29 cellular contexts compared by ENCODE assay signal in the genomic region with DNA sequence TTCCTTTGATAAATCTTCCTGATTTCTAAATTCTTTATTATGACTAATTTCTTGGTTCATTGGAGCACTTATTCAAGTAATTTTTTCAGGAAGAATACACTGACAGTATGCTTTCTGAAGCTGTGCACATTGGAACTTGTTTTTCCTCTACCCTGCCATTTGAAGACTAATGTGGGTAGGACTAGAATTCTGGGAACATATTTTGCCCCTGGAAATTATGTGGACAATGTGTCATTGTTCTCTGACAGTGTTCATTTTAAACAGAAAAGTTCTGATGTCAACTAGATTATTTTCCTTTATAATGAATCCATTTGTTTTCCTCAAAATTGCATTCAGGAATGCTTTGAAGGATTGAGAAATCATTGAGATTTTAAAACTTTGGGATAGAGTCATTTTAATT. TPM values are rescaled to one million over a fixed set of nuclear protein-coding genes. Genes with fewer than 3 reads are reported as not detected.
"Had no signal": no experiment of that assay in that cellular context is flagged by ENCODE, and none has a peak within 500 bp of the region (broad histone marks: within the 10 kb centered on the region; RNA-seq: fewer than 3 reads in every experiment).

No MANE protein-coding gene starts in this region.

- H3K36me3 ChIP-seq: ascending aorta, Peyer's patch had no signal

- H3K36me3 Mint-ChIP-seq: activated naive CD8-positive, alpha-beta T cell treated with anti-CD3 and anti-CD28 coated beads, Interleukin-2, amount 10 ng/mL, durations not matched to agents 7 days and 5 days had no signal

- H3K27ac ChIP-seq: ascending aorta, body of pancreas, Peyer's patch, RWPE1 had no signal

- H3K4me3 Mint-ChIP-seq: activated CD4-positive, alpha-beta T cell treated with anti-CD3 and anti-CD28 coated beads, Interleukin-2, amount 10 ng/mL, durations not matched to agents 24 days and 14 days; activated CD8-positive, alpha-beta T cell treated with anti-CD3 and anti-CD28 coated beads for 36 hours; activated naive CD8-positive, alpha-beta T cell treated with anti-CD3 and anti-CD28 coated beads, Interleukin-2, amount 10 ng/mL, durations not matched to agents 7 days and 5 days; activated T-cell treated with anti-CD3 and anti-CD28 coated beads, Interleukin-2, amount 50 U/mL, for 72 hours; activated T-helper 17 cell treated with anti-CD3 and anti-CD28 coated beads, Interleukin-2, amount 50 U/mL, for 72 hours had no signal

- H3K27me3 ChIP-seq: ascending aorta, body of pancreas, Peyer's patch had no signal

- H3K4me1 ChIP-seq: ascending aorta, body of pancreas, Peyer's patch had no signal

- H3K4me3 ChIP-seq: ascending aorta, body of pancreas, Peyer's patch had no signal

- H3K9me3 Mint-ChIP-seq: activated CD4-positive, alpha-beta T cell treated with anti-CD3 and anti-CD28 coated beads, Interleukin-2, amount 10 ng/mL, durations not matched to agents 24 days and 14 days; activated CD8-positive, alpha-beta T cell treated with anti-CD3 and anti-CD28 coated beads for 36 hours; activated naive CD8-positive, alpha-beta T cell treated with anti-CD3 and anti-CD28 coated beads, Interleukin-2, amount 10 ng/mL, durations not matched to agents 7 days and 5 days; activated T-cell treated with anti-CD3 and anti-CD28 coated beads, Interleukin-2, amount 50 U/mL, for 72 hours; activated T-helper 17 cell treated with anti-CD3 and anti-CD28 coated beads, Interleukin-2, amount 50 U/mL, for 72 hours had no signal

- DNase-seq: activated CD4-positive, alpha-beta T cell treated with anti-CD3 and anti-CD28 coated beads, Interleukin-2, amount 10 ng/mL, durations not matched to agents 24 days and 14 days; activated CD4-positive, alpha-beta T cell treated with anti-CD3 and anti-CD28 coated beads, Interleukin-2, amount 50 U/mL, for 4 hours; activated CD8-positive, alpha-beta T cell treated with anti-CD3 and anti-CD28 coated beads for 36 hours; activated effector memory CD4-positive, alpha-beta T cell treated with anti-CD3 and anti-CD28 coated beads, Interleukin-2, amount 50 U/mL, for 16 hours; activated naive CD4-positive, alpha-beta T cell; activated naive CD4-positive, alpha-beta T cell treated with anti-CD3 and anti-CD28 coated beads, Interleukin-2, amount 50 U/mL, for 16 hours; activated naive CD8-positive, alpha-beta T cell treated with anti-CD3 and anti-CD28 coated beads, Interleukin-2, amount 10 ng/mL, durations not matched to agents 7 days and 5 days; activated T-cell treated with anti-CD3 and anti-CD28 coated beads, Interleukin-2, amount 50 U/mL, for 1 hour; activated T-cell treated with anti-CD3 and anti-CD28 coated beads, Interleukin-2, amount 50 U/mL, for 72 hours; amygdala; body of pancreas; caudate nucleus; NCI-H1105 treated with DMSO at 0.1 percent for 48 hours; NCI-H1436; NCI-H1694; NCI-H1930; NCI-H2081 treated with DMSO at 0.1 percent for 48 hours; NCI-H226; NCI-H524 treated with DMSO at 0.1 percent for 48 hours; Peyer's patch; SIG-M5; SW 1271; T1000 had no signal

- H3K27ac Mint-ChIP-seq: activated CD4-positive, alpha-beta T cell treated with anti-CD3 and anti-CD28 coated beads, Interleukin-2, amount 10 ng/mL, durations not matched to agents 24 days and 14 days; activated CD8-positive, alpha-beta T cell treated with anti-CD3 and anti-CD28 coated beads for 36 hours; activated naive CD8-positive, alpha-beta T cell treated with anti-CD3 and anti-CD28 coated beads, Interleukin-2, amount 10 ng/mL, durations not matched to agents 7 days and 5 days; activated T-cell treated with anti-CD3 and anti-CD28 coated beads, Interleukin-2, amount 50 U/mL, for 72 hours; activated T-helper 17 cell treated with anti-CD3 and anti-CD28 coated beads, Interleukin-2, amount 50 U/mL, for 72 hours had no signal

- H3K9me3 ChIP-seq: ascending aorta, Peyer's patch had no signal

RNA-seq across cellular contexts. Expression of a gene that starts 34.8 kb away (rescaled TPM):
- total RNA-seq: activated CD4-positive, alpha-beta T cell treated with anti-CD3 and anti-CD28 coated beads, Interleukin-2, amount 10 ng/mL, durations not matched to agents 24 days and 14 days; activated CD8-positive, alpha-beta memory T cell treated with anti-CD3 and anti-CD28 coated beads for 36 hours; activated CD8-positive, alpha-beta T cell treated with anti-CD3 and anti-CD28 coated beads for 36 hours; activated naive CD8-positive, alpha-beta T cell treated with anti-CD3 and anti-CD28 coated beads, Interleukin-2, amount 10 ng/mL, durations not matched to agents 7 days and 5 days; activated T-cell treated with anti-CD3 and anti-CD28 coated beads, Interleukin-2, amount 50 U/mL, for 72 hours; activated T-helper 17 cell treated with anti-CD3 and anti-CD28 coated beads, Interleukin-2, amount 50 U/mL, for 72 hours; T-helper 1 cell treated with Interleukin-12 subunit alpha and Interleukin-12 subunit beta and Interleukin-4 antibody, amounts not matched to agents 30 ng/mL and 1 ng/mL, for 36 hours; T-helper 2 cell treated with Interferon-gamma antibody and Interleukin-4, amounts not matched to agents 100 ng/mL and 5 ng/mL, for 36 hours had no signal
